Comparison of ENCODE assay signal across 2 cellular contexts in the genomic region with DNA sequence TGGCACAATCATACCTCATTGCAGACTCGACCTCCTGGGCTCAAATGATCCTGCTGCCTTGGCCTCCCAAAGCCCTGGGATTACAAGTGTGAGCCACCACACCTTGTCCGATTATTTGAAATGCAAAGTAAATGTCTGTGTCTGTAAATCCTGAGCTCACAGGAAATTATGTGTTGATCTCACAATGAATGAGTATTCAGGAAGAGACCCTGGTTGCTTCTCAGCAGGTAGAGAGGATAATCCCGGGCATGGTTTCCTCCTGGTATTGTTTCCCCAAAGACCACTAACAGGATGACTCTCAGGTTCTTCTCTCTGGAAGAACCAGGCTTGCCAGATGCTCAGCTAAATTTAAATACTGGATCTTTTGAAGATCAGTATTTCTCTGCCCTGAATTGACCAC.
A peak's percentile ranks its signal among the peaks of the same experiment; 100 is the strongest.
TF ChIP-seq lines count a peak whose summit lies in the region.

No MANE protein-coding gene starts in this region.

TF ChIP-seq in GM23338, 12 proteins besides CTCF, POLR2A, EP300 and RAD21 (continued from another document):
- TF ChIP-seq REST (IDR thresholded peaks at IDR 0.05; ENCODE audit: unreplicated experiment) (no peak), STAT1 (IDR thresholded peaks at IDR 0.05; ENCODE audit: unreplicated experiment) (no peak), ZNF462 (CRISPR knock-in tag; IDR thresholded peaks at IDR 0.05) (no peak), CREB1 (CRISPR knock-in tag; IDR thresholded peaks at IDR 0.05; ENCODE audit: low read depth) (no peak)

TF ChIP-seq in WTC11, 78 proteins besides CTCF, POLR2A, EP300 and RAD21 (continued from another document):
- TF ChIP-seq, protein P1, sequence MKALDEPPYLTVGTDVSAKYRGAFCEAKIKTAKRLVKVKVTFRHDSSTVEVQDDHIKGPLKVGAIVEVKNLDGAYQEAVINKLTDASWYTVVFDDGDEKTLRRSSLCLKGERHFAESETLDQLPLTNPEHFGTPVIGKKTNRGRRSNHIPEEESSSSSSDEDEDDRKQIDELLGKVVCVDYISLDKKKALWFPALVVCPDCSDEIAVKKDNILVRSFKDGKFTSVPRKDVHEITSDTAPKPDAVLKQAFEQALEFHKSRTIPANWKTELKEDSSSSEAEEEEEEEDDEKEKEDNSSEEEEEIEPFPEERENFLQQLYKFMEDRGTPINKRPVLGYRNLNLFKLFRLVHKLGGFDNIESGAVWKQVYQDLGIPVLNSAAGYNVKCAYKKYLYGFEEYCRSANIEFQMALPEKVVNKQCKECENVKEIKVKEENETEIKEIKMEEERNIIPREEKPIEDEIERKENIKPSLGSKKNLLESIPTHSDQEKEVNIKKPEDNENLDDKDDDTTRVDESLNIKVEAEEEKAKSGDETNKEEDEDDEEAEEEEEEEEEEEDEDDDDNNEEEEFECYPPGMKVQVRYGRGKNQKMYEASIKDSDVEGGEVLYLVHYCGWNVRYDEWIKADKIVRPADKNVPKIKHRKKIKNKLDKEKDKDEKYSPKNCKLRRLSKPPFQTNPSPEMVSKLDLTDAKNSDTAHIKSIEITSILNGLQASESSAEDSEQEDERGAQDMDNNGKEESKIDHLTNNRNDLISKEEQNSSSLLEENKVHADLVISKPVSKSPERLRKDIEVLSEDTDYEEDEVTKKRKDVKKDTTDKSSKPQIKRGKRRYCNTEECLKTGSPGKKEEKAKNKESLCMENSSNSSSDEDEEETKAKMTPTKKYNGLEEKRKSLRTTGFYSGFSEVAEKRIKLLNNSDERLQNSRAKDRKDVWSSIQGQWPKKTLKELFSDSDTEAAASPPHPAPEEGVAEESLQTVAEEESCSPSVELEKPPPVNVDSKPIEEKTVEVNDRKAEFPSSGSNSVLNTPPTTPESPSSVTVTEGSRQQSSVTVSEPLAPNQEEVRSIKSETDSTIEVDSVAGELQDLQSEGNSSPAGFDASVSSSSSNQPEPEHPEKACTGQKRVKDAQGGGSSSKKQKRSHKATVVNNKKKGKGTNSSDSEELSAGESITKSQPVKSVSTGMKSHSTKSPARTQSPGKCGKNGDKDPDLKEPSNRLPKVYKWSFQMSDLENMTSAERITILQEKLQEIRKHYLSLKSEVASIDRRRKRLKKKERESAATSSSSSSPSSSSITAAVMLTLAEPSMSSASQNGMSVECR (CRISPR knock-in tag; IDR thresholded peaks at IDR 0.05; ENCODE audit: borderline replicate concordance) = no peak
- TF ChIP-seq, protein P2, sequence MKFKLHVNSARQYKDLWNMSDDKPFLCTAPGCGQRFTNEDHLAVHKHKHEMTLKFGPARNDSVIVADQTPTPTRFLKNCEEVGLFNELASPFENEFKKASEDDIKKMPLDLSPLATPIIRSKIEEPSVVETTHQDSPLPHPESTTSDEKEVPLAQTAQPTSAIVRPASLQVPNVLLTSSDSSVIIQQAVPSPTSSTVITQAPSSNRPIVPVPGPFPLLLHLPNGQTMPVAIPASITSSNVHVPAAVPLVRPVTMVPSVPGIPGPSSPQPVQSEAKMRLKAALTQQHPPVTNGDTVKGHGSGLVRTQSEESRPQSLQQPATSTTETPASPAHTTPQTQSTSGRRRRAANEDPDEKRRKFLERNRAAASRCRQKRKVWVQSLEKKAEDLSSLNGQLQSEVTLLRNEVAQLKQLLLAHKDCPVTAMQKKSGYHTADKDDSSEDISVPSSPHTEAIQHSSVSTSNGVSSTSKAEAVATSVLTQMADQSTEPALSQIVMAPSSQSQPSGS (CRISPR knock-in tag; IDR thresholded peaks at IDR 0.05; ENCODE audit: borderline replicate concordance, low read depth) = no peak
- TF ChIP-seq ZNF219 (CRISPR knock-in tag; IDR thresholded peaks at IDR 0.05; ENCODE audit: borderline replicate concordance) (no peak), TEAD4 (CRISPR knock-in tag; IDR thresholded peaks at IDR 0.05) (no peak), CREB1 (CRISPR knock-in tag; IDR thresholded peaks at IDR 0.05) (no peak), TEAD1 (CRISPR knock-in tag; IDR thresholded peaks at IDR 0.05) (0 out of 2 replicates have a peak, but pooled peaks have one; percentile 46), ZNF423 (CRISPR knock-in tag; IDR thresholded peaks at IDR 0.05) (peak; percentile 65), ZNF671 (CRISPR knock-in tag; IDR thresholded peaks at IDR 0.05) (no peak), ZNF317 (CRISPR knock-in tag; IDR thresholded peaks at IDR 0.05; ENCODE audit: borderline replicate concordance, low read depth) (no peak)
- TF ChIP-seq, protein P3, sequence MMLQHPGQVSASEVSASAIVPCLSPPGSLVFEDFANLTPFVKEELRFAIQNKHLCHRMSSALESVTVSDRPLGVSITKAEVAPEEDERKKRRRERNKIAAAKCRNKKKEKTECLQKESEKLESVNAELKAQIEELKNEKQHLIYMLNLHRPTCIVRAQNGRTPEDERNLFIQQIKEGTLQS (CRISPR knock-in tag; conservative IDR thresholded peaks at IDR 0.05) = no peak
